In genomic region chr5:40631236-40631635, GRCh38 we compare ENCODE assay signal across 6 cellular contexts.
"Had no signal": no experiment of that assay in that cellular context is flagged by ENCODE, and none has a peak within 500 bp of the region (broad histone marks: within the 10 kb centered on the region; RNA-seq: fewer than 3 reads in every experiment).

No MANE protein-coding gene starts in this region.

- H3K4me3 ChIP-seq: GM23338 had no signal

- DNase-seq: H9, HCEC 1CT had no signal

- FAIRE-seq: H54, HepG2 had no signal

- ATAC-seq: GM23338, HepG2 had no signal

- H3K27ac ChIP-seq: HL-60 had no signal
